1 cellular context compared by ENCODE assay signal in genomic region chrX:71128915-71129765, GRCh38.
TF ChIP-seq lines count a peak whose summit lies in the region.

No MANE protein-coding gene starts in this region.

TF ChIP-seq in HepG2, 621 proteins besides CTCF, POLR2A, EP300 and RAD21:
- TF ChIP-seq FOXA1 (IDR thresholded peaks at IDR 0.05) = no peak
- TF ChIP-seq FOXA1 (CRISPR knock-in tag; IDR thresholded peaks at IDR 0.05) = 0 out of 2 replicates have a peak, but pooled peaks have one; percentile 26
- no peak for TF ChIP-seq ZNF256 (CRISPR knock-in tag; conservative IDR thresholded peaks at IDR 0.05)
- no peak for TF ChIP-seq ARHGAP35 (CRISPR knock-in tag; IDR thresholded peaks at IDR 0.05; ENCODE audit: borderline replicate concordance)
- no peak for TF ChIP-seq MATR3 (CRISPR knock-in tag; IDR thresholded peaks at IDR 0.05)
- peak; percentile 65 for TF ChIP-seq SMC3 (IDR thresholded peaks at IDR 0.05; ENCODE audit: low read length)
- TF ChIP-seq XRCC5 (optimal IDR thresholded peaks at IDR 0.05; ENCODE audit: low read length) = peak; percentile 19
- TF ChIP-seq KAT7 (CRISPR knock-in tag; IDR thresholded peaks at IDR 0.05; ENCODE audit: borderline replicate concordance) = no peak
- TF ChIP-seq ZNF687 (CRISPR knock-in tag; IDR thresholded peaks at IDR 0.05) = peak; percentile 27; the same call in 1 of the 2 replicates
- peak; percentile 60; the same call in 1 of the 2 replicates for TF ChIP-seq PATZ1 (CRISPR knock-in tag; IDR thresholded peaks at IDR 0.05)
- peak; percentile 75 for TF ChIP-seq STAG1 (CRISPR knock-in tag; IDR thresholded peaks at IDR 0.05)
- peak; percentile 53; the same call in 1 of the 2 replicates for TF ChIP-seq SALL1 (CRISPR knock-in tag; IDR thresholded peaks at IDR 0.05)
- peak; percentile 12 for TF ChIP-seq TEAD3 (CRISPR knock-in tag; optimal IDR thresholded peaks at IDR 0.05; ENCODE audit: borderline replicate concordance)
